Comparison of ENCODE assay signal across 1 cellular context in the genomic region with DNA sequence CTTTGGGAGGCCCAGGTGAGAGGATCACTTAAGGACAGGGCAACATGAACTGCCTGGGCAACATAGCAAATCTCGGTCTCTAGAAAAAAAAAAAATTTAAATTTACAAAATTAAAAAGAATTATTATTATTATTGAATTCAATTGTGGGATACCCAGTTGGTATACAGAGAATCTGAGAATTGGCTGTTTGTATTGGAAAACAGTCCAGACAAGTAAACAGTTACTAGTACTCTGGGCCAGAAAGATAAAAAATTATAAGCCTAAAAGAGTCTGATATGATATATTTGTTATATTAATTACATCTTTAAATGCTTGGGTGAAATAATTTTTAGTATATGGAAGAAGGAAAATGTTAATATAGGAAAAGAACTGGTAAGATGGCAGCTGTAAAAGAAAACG.
TF ChIP-seq lines count a peak whose summit lies in the region.

No MANE protein-coding gene starts in this region.

TF ChIP-seq in HepG2, 621 proteins besides CTCF, POLR2A, EP300 and RAD21:
- TF ChIP-seq KLF13 (CRISPR knock-in tag; IDR thresholded peaks at IDR 0.05) (no peak), SYNCRIP (IDR thresholded peaks at IDR 0.05; ENCODE audit: insufficient read depth, low read depth, low read length) (no peak), GABPB1 (CRISPR knock-in tag; IDR thresholded peaks at IDR 0.05) (no peak), SRF (IDR thresholded peaks at IDR 0.05; ENCODE audit: low read depth, low read length) (no peak)
- TF ChIP-seq, protein P1, sequence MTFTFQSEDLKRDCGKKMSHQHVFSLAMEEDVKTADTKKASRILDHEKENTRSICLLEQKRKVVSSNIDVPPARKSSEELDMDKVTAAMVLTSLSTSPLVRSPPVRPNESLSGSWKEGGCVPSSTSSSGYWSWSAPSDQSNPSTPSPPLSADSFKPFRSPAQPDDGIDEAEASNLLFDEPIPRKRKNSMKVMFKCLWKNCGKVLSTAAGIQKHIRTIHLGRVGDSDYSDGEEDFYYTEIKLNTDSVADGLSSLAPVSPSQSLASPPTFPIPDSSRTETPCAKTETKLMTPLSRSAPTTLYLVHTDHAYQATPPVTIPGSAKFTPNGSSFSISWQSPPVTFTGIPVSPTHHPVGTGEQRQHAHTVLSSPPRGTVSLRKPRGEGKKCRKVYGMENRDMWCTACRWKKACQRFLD (CRISPR knock-in tag; IDR thresholded peaks at IDR 0.05; ENCODE audit: borderline replicate concordance): no peak
- TF ChIP-seq, protein P2, sequence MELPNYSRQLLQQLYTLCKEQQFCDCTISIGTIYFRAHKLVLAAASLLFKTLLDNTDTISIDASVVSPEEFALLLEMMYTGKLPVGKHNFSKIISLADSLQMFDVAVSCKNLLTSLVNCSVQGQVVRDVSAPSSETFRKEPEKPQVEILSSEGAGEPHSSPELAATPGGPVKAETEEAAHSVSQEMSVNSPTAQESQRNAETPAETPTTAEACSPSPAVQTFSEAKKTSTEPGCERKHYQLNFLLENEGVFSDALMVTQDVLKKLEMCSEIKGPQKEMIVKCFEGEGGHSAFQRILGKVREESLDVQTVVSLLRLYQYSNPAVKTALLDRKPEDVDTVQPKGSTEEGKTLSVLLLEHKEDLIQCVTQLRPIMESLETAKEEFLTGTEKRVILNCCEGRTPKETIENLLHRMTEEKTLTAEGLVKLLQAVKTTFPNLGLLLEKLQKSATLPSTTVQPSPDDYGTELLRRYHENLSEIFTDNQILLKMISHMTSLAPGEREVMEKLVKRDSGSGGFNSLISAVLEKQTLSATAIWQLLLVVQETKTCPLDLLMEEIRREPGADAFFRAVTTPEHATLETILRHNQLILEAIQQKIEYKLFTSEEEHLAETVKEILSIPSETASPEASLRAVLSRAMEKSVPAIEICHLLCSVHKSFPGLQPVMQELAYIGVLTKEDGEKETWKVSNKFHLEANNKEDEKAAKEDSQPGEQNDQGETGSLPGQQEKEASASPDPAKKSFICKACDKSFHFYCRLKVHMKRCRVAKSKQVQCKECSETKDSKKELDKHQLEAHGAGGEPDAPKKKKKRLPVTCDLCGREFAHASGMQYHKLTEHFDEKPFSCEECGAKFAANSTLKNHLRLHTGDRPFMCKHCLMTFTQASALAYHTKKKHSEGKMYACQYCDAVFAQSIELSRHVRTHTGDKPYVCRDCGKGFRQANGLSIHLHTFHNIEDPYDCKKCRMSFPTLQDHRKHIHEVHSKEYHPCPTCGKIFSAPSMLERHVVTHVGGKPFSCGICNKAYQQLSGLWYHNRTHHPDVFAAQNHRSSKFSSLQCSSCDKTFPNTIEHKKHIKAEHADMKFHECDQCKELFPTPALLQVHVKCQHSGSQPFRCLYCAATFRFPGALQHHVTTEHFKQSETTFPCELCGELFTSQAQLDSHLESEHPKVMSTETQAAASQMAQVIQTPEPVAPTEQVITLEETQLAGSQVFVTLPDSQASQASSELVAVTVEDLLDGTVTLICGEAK (IDR thresholded peaks at IDR 0.05): no peak
- TF ChIP-seq, protein P2 (CRISPR knock-in tag; IDR thresholded peaks at IDR 0.05): no peak
- TF ChIP-seq, protein P3, sequence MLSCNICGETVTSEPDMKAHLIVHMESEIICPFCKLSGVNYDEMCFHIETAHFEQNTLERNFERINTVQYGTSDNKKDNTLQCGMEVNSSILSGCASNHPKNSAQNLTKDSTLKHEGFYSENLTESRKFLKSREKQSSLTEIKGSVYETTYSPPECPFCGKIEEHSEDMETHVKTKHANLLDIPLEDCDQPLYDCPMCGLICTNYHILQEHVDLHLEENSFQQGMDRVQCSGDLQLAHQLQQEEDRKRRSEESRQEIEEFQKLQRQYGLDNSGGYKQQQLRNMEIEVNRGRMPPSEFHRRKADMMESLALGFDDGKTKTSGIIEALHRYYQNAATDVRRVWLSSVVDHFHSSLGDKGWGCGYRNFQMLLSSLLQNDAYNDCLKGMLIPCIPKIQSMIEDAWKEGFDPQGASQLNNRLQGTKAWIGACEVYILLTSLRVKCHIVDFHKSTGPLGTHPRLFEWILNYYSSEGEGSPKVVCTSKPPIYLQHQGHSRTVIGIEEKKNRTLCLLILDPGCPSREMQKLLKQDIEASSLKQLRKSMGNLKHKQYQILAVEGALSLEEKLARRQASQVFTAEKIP (CRISPR knock-in tag; IDR thresholded peaks at IDR 0.05; ENCODE audit: borderline replicate concordance): no peak
